Comparison of ENCODE assay signal across 10 cellular contexts in genomic region chr1:50603274-50604271, GRCh38.
DNase-seq lines count a peak whose midpoint lies in the region; ATAC-seq and TF ChIP-seq lines count a peak whose summit lies in the region.
"Had no signal": no experiment of that assay in that cellular context is flagged by ENCODE, and none has a peak within 500 bp of the region (broad histone marks: within the 10 kb centered on the region; RNA-seq: fewer than 3 reads in every experiment).

No MANE protein-coding gene starts in this region.

- intact Hi-C loops in mammary epithelial cell (cut with micrococcal nuclease), result no loop called here

- peak overlapping the region; percentile 25 for H2AFZ ChIP-seq in mammary epithelial cell (ENCODE audit: low read depth, low read length)

- 3% methylated on average over 7 of the region's 7 CpGs for WGBS in mammary epithelial cell (ENCODE audit: low coverage, missing lambda C conversion rate)

- no peaks in the 10 kb centered on the region for H3K79me2 ChIP-seq in mammary epithelial cell (ENCODE audit: insufficient read depth, low read length)

- H3K36me3 ChIP-seq in mammary epithelial cell (ENCODE audit: insufficient read depth, low read length) (no peaks in the 10 kb centered on the region), skeletal muscle satellite cell (ENCODE audit: insufficient read depth, low read length) (no peaks in the 10 kb centered on the region)
- H3K36me3 ChIP-seq: right lobe of liver, SJCRH30 had no signal

- CTCF ChIA-PET in mammary epithelial cell (lab: Charles Lee; ENCODE audit: low non-redundant PET), result interaction anchor here (0.5 to 1.2 kb wide), 3 partner anchors 215 to 457 kb away, joined by 5 to 7 read pairs (median 7); no protein-coding TSS in a partner anchor

- peak; percentile 71 for ATAC-seq in GM18511 (IDR thresholded peaks at IDR 0.05; ENCODE audit: unreplicated experiment)
- no peak for ATAC-seq in GM21447 (IDR thresholded peaks at IDR 0.05; ENCODE audit: unreplicated experiment)
- ATAC-seq: right lobe of liver had no signal

- no peak for TF ChIP-seq CTCF in mammary epithelial cell (conservative IDR thresholded peaks at IDR 0.05 in 1 of 2, IDR thresholded peaks at IDR 0.05 in 1 of 2; ENCODE audit: extremely low read depth in 1 of 2, insufficient read depth in 1 of 2, low read depth in 1 of 2, low read length in 2 of 2)

- peaks cover 25% of the 10 kb centered on the region for H3K4me1 ChIP-seq in mammary epithelial cell (ENCODE audit: insufficient read depth, low read length)
- H3K4me1 ChIP-seq in skeletal muscle satellite cell (ENCODE audit: control insufficient read depth, insufficient read depth, low read length), result peaks cover 17% of the 10 kb centered on the region
- H3K4me1 ChIP-seq: right lobe of liver, SJCRH30 had no signal

- peak; percentile 96 for DNase-seq in NCI-H1105 treated with DMSO at 0.1 percent for 48 hours (lab: John Stamatoyannopoulos, UW)
- DNase-seq in mammary epithelial cell, result peak; percentile 88
- no peak for DNase-seq in nucleus accumbens (lab: John Stamatoyannopoulos, UW)
- DNase-seq in effector CD4-positive, alpha-beta T cell, result no peak
- DNase-seq in T-helper 9 cell, result no peak
- DNase-seq: right lobe of liver had no signal

- H3K9ac ChIP-seq in mammary epithelial cell (ENCODE audit: insufficient read depth, low read length), result no peak overlapping the region
- H3K9ac ChIP-seq in skeletal muscle satellite cell (ENCODE audit: low read depth, low read length), result no peak overlapping the region

- H3K27me3 ChIP-seq in mammary epithelial cell (ENCODE audit: insufficient read depth, low read length) (no peaks in the 10 kb centered on the region), skeletal muscle satellite cell (ENCODE audit: control insufficient read depth, insufficient read depth, low read length) (no peaks in the 10 kb centered on the region)
- H3K27me3 ChIP-seq: right lobe of liver, SJCRH30 had no signal

- H3K4me2 ChIP-seq in mammary epithelial cell (ENCODE audit: insufficient read depth, low read depth, low read length) (peak overlapping the region; percentile 79), skeletal muscle satellite cell (ENCODE audit: low read length) (peak overlapping the region; percentile 76)

- H3K4me3 ChIP-seq in mammary epithelial cell (replicated peaks in 1 of 3; ENCODE audit: insufficient read depth in 1 of 3, low read depth in 2 of 3, low read length in 3 of 3), result peak overlapping the region; percentile 4 to 39 (median 39)
- peak overlapping the region; percentile 33 for H3K4me3 ChIP-seq in skeletal muscle satellite cell (ENCODE audit: low read length)
- H3K4me3 ChIP-seq: right lobe of liver, SJCRH30 had no signal

- in situ Hi-C loops in mammary epithelial cell (cut with MboI; ENCODE audit: low sequenced_read_pairs in 2 of 2), result loop anchor here in 1 of 2 donors (10.0 kb wide), 1 partner anchor 229 kb away; no protein-coding TSS in a partner anchor

- dilution Hi-C loops in mammary epithelial cell (cut with HindIII; ENCODE audit: low sequenced_read_pairs), result no loop called here

- BruUV-seq in mammary epithelial cell (replicated peaks; lab: Mats Ljungman, UMichigan), result TSS peak; percentile 62

- no peaks in the 10 kb centered on the region for H4K20me1 ChIP-seq in mammary epithelial cell (ENCODE audit: insufficient read depth, low read length)

- H3K9me3 ChIP-seq in mammary epithelial cell (replicated peaks; ENCODE audit: insufficient read depth, low read length) (no peaks in the 10 kb centered on the region), skeletal muscle satellite cell (replicated peaks; ENCODE audit: low read length) (no peaks in the 10 kb centered on the region)
- H3K9me3 ChIP-seq: right lobe of liver, SJCRH30 had no signal

- H3K27ac ChIP-seq in mammary epithelial cell (ENCODE audit: insufficient read depth, low read depth, low read length), result peak overlapping the region; percentile 54
- H3K27ac ChIP-seq: right lobe of liver, SJCRH30 had no signal

Comparison
In these comparisons a context has a peak if more than half of its experiments do, and no peak if none do; other contexts are left out.
1. DNase-seq: peak in NCI-H1105 treated with DMSO at 0.1 percent for 48 hours (single experiment) and mammary epithelial cell (single experiment); none in nucleus accumbens (0 of 56), effector CD4-positive, alpha-beta T cell (single experiment) and T-helper 9 cell (single experiment).